In the genomic region with DNA sequence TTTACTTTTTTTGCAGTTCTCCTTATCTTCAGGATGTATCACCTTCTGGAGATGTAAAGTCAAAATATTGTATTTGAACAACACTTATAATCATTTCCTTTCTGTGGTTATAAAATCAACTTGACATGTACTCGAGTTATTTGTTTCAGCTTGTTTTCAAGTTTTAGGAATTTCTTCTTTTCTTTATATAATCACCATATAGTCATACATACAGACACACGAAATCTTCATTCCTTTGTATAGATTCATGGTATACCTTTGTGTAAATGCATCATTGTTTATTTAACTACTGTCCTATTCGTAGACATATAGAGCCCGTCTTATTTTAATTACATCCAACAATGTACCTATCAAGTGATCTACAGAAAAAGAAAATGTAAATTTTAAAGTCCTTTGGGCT, we compare ENCODE assay signal across 20 cellular contexts.
"Had no signal": no experiment of that assay in that cellular context is flagged by ENCODE, and none has a peak within 500 bp of the region (broad histone marks: within the 10 kb centered on the region; RNA-seq: fewer than 3 reads in every experiment).

No MANE protein-coding gene starts in this region.

- H3K9me3 ChIP-seq: SK-N-SH had no signal

- H3K27ac ChIP-seq: HL-60 had no signal

- FAIRE-seq: HTR-8/SVneo had no signal

- DNase-seq: KBM-7, MV-4-11, NCI-H1048, NCI-H1105, NCI-H1417, NCI-H1436 treated with DMSO at 0.1 percent for 48 hours, NCI-H1694, NCI-H187 treated with DMSO at 0.1 percent for 48 hours, NCI-H2081, NCI-H2107, NCI-H2227 treated with DMSO at 0.1 percent for 48 hours, NCI-H510A, NCI-H524 treated with DMSO at 0.1 percent for 48 hours, NCI-H69, NCI-H774, Right ventricle myocardium superior, SK-N-SH, SW 1271 had no signal
